ENCODE assay signal across 19 cellular contexts in genomic region chr22:42701694-42702093, GRCh38. TPM values are rescaled to one million over a fixed set of nuclear protein-coding genes. Genes with fewer than 3 reads are reported as not detected.
"Had no signal": no experiment of that assay in that cellular context is flagged by ENCODE, and none has a peak within 500 bp of the region (broad histone marks: within the 10 kb centered on the region; RNA-seq: fewer than 3 reads in every experiment).

No MANE protein-coding gene starts in this region.

- FAIRE-seq: pancreas had no signal

- H3K4me1 Mint-ChIP-seq: activated CD8-positive, alpha-beta memory T cell treated with anti-CD3 and anti-CD28 coated beads, Interleukin-2, amount 10 ng/mL, durations not matched to agents 7 days and 5 days; activated naive CD8-positive, alpha-beta T cell treated with anti-CD3 and anti-CD28 coated beads for 36 hours; naive thymus-derived CD4-positive, alpha-beta T cell; T-cell had no signal

- H3K27ac ChIP-seq: pancreas, upper lobe of left lung had no signal

- H3K27ac Mint-ChIP-seq: activated CD4-positive, alpha-beta memory T cell treated with anti-CD3 and anti-CD28 coated beads for 36 hours; activated CD8-positive, alpha-beta memory T cell treated with anti-CD3 and anti-CD28 coated beads, Interleukin-2, amount 10 ng/mL, durations not matched to agents 7 days and 5 days; activated naive CD8-positive, alpha-beta T cell treated with anti-CD3 and anti-CD28 coated beads for 36 hours; effector memory CD8-positive, alpha-beta T cell; naive thymus-derived CD4-positive, alpha-beta T cell; T-cell; WTC11 had no signal

- H3K27me3 ChIP-seq: cardiac muscle cell, pancreas, upper lobe of left lung had no signal

- H3K9me3 Mint-ChIP-seq: activated CD4-positive, alpha-beta memory T cell treated with anti-CD3 and anti-CD28 coated beads for 36 hours; activated naive CD8-positive, alpha-beta T cell treated with anti-CD3 and anti-CD28 coated beads for 36 hours; effector memory CD8-positive, alpha-beta T cell; naive thymus-derived CD4-positive, alpha-beta T cell; T-cell; WTC11 had no signal

- H3K27me3 Mint-ChIP-seq: activated CD4-positive, alpha-beta memory T cell treated with anti-CD3 and anti-CD28 coated beads for 36 hours; activated CD8-positive, alpha-beta memory T cell treated with anti-CD3 and anti-CD28 coated beads, Interleukin-2, amount 10 ng/mL, durations not matched to agents 7 days and 5 days; activated naive CD8-positive, alpha-beta T cell treated with anti-CD3 and anti-CD28 coated beads for 36 hours had no signal

- DNase-seq: activated CD4-positive, alpha-beta memory T cell treated with anti-CD3 and anti-CD28 coated beads for 36 hours; activated CD4-positive, alpha-beta T cell treated with anti-CD3 and anti-CD28 coated beads for 4 hours; activated CD8-positive, alpha-beta memory T cell treated with anti-CD3 and anti-CD28 coated beads, Interleukin-2, amount 10 ng/mL, durations not matched to agents 7 days and 5 days; activated naive CD8-positive, alpha-beta T cell treated with anti-CD3 and anti-CD28 coated beads for 36 hours; amniotic stem cell; effector memory CD8-positive, alpha-beta T cell; foreskin melanocyte; head of caudate nucleus; kidney glomerular epithelial cell; mesenchymal stem cell; mucosa of descending colon; naive thymus-derived CD4-positive, alpha-beta T cell; pancreas; stimulated activated naive CD4-positive, alpha-beta T cell treated with Interleukin-2 at 50 U/mL for 16 hours; T-cell; upper lobe of left lung had no signal

- H3K9me3 ChIP-seq: mucosa of descending colon, pancreas, upper lobe of left lung had no signal

- ATAC-seq: activated CD8-positive, alpha-beta memory T cell treated with anti-CD3 and anti-CD28 coated beads, Interleukin-2, amount 10 ng/mL, durations not matched to agents 7 days and 5 days; effector memory CD8-positive, alpha-beta T cell; mucosa of descending colon; naive thymus-derived CD4-positive, alpha-beta T cell; pancreas; SK-N-SH treated with all-trans-retinoic acid at 6 μM for 48 hours; T-cell; WTC11 had no signal

- H3K36me3 ChIP-seq: cardiac muscle cell, pancreas, upper lobe of left lung had no signal

- H3K4me3 ChIP-seq: cardiac muscle cell, mucosa of descending colon, pancreas, upper lobe of left lung had no signal

- H3K4me3 Mint-ChIP-seq: activated CD4-positive, alpha-beta memory T cell treated with anti-CD3 and anti-CD28 coated beads for 36 hours; activated CD8-positive, alpha-beta memory T cell treated with anti-CD3 and anti-CD28 coated beads, Interleukin-2, amount 10 ng/mL, durations not matched to agents 7 days and 5 days; activated naive CD8-positive, alpha-beta T cell treated with anti-CD3 and anti-CD28 coated beads for 36 hours; effector memory CD8-positive, alpha-beta T cell; T-cell; WTC11 had no signal

- H3K36me3 Mint-ChIP-seq: activated CD4-positive, alpha-beta memory T cell treated with anti-CD3 and anti-CD28 coated beads for 36 hours; activated CD8-positive, alpha-beta memory T cell treated with anti-CD3 and anti-CD28 coated beads, Interleukin-2, amount 10 ng/mL, durations not matched to agents 7 days and 5 days; activated naive CD8-positive, alpha-beta T cell treated with anti-CD3 and anti-CD28 coated beads for 36 hours; naive thymus-derived CD4-positive, alpha-beta T cell; T-cell; WTC11 had no signal

RNA-seq across cellular contexts. Expression of gene A4GALT, which starts 19.0 kb away (rescaled TPM):
- total RNA-seq: activated CD4-positive, alpha-beta memory T cell treated with anti-CD3 and anti-CD28 coated beads for 36 hours; naive thymus-derived CD4-positive, alpha-beta T cell had no signal
- polyA plus RNA-seq: naive thymus-derived CD4-positive, alpha-beta T cell had no signal
